8 cellular contexts compared by ENCODE assay signal in genomic region chr7:75639071-75639892, GRCh38.
DNase-seq lines count a peak whose midpoint lies in the region; ATAC-seq and TF ChIP-seq lines count a peak whose summit lies in the region.

No MANE protein-coding gene starts in this region.

- 0 out of 2 replicates have a peak, but pooled peaks cover 4% of the 10 kb centered on the region for H3K4me1 ChIP-seq in BE2C
- H3K4me1 ChIP-seq in HEK293 (ENCODE audit: control insufficient read depth, insufficient read depth, low read length) = no peaks in the 10 kb centered on the region
- H3K4me1 ChIP-seq in SK-N-SH (ENCODE audit: control insufficient read depth in 1 of 2, insufficient read depth in 2 of 2, low read depth in 1 of 2, low read length in 1 of 2) = peaks cover 0 to 11% of the 10 kb centered on the region in 2 experiments; a peak in 1 of 4 replicates
- H3K4me1 ChIP-seq in iPS-15b (ENCODE audit: control insufficient read depth, insufficient read depth, low read length) = peaks cover 10% of the 10 kb centered on the region

- H3K27me3 ChIP-seq in BE2C = no peaks in the 10 kb centered on the region
- no peaks in the 10 kb centered on the region for H3K27me3 ChIP-seq in SK-N-SH (ENCODE audit: insufficient read depth)
- H3K27me3 ChIP-seq in iPS-15b (ENCODE audit: control insufficient read depth, insufficient read depth, low read length) = no peaks in the 10 kb centered on the region

- H3K79me2 ChIP-seq in SK-N-SH (ENCODE audit: insufficient read depth) = no peaks in the 10 kb centered on the region

- H3K9ac ChIP-seq in SK-N-SH (peak overlapping the region; percentile 65; the same call in 1 of the 2 replicates), iPS-15b (ENCODE audit: low read depth, low read length) (peak overlapping the region; percentile 91)

- H3K4me3 ChIP-seq in BE2C (ENCODE audit: low read depth, low read length) (peak overlapping the region; percentile 75), HEK293 (ENCODE audit: low read depth, low read length) (peak overlapping the region; percentile 64), SK-N-SH (ENCODE audit: low read depth in 2 of 2, low read length in 1 of 2) (peak overlapping the region; percentile 52 to 78), iPS-15b (ENCODE audit: low read depth, low read length) (peak overlapping the region; percentile 96)

- WGBS in SK-N-SH (ENCODE audit: low lambda C conversion rate) = under 1% methylated on average over 44 of the region's 77 CpGs

- H4K20me1 ChIP-seq in SK-N-SH (ENCODE audit: insufficient read depth) = no peaks in the 10 kb centered on the region

- POLR2A ChIA-PET in HEK293 (lab: Yijun Ruan, JAX) = no interaction called here
- POLR2A ChIA-PET in SK-N-SH (lab: Yijun Ruan, JAX) = interaction anchor here (0.6 to 0.7 kb wide), 2 partner anchors 12 to 153 kb away, joined by 3 read pairs; no protein-coding TSS in a partner anchor

- H3K36me3 ChIP-seq in BE2C = no peaks in the 10 kb centered on the region
- no peaks in the 10 kb centered on the region for H3K36me3 ChIP-seq in HEK293 (ENCODE audit: control insufficient read depth in 2 of 2, insufficient read depth in 1 of 2, low read length in 2 of 2)
- no peaks in the 10 kb centered on the region for H3K36me3 ChIP-seq in SK-N-SH (replicated peaks in 1 of 2; ENCODE audit: control insufficient read depth in 1 of 2, insufficient read depth in 2 of 2, low read length in 1 of 2)
- no peaks in the 10 kb centered on the region for H3K36me3 ChIP-seq in iPS-15b (ENCODE audit: control insufficient read depth, insufficient read depth, low read length)

- CTCF ChIA-PET in HEK293 (lab: Yijun Ruan, JAX) = no interaction called here
- CTCF ChIA-PET in SK-N-SH (lab: Yijun Ruan, JAX) = interaction anchor here (0.6 to 0.7 kb wide), 2 partner anchors 120 to 381 kb away, joined by 3 read pairs; no protein-coding TSS in a partner anchor

- no peaks in the 10 kb centered on the region for H3F3A ChIP-seq in SK-N-SH (replicated peaks; ENCODE audit: insufficient read depth)

- no peaks in the 10 kb centered on the region for H3K9me2 ChIP-seq in SK-N-SH

- intact Hi-C loops in sciatic nerve (cut with DNase I) = no loop called here

- no peak for TF ChIP-seq CTCF in BE2C (IDR thresholded peaks at IDR 0.05; ENCODE audit: low read depth, low read length)
- no peak for TF ChIP-seq CTCF in HEK293 (tag by site-specific recombination; IDR thresholded peaks at IDR 0.05)
- no peak for TF ChIP-seq CTCF in SK-N-SH (IDR thresholded peaks at IDR 0.05)

- H3K27ac ChIP-seq in HEK293 (ENCODE audit: extremely low read depth, low read depth, low read length) (peak overlapping the region; percentile 66; the same call in 1 of the 2 replicates), SK-N-SH (ENCODE audit: low read depth in 2 of 2, low read length in 1 of 2) (peak overlapping the region in 1 of 2 experiments; percentile 25; a peak in 2 of 4 replicates)

- TF ChIP-seq EP300 in SK-N-SH (IDR thresholded peaks at IDR 0.05; ENCODE audit: borderline replicate concordance in 1 of 2, low read depth in 1 of 2, low read length in 1 of 2) = no peak

- DNase-seq in BE2C = peak; percentile 57
- DNase-seq in SK-N-SH = peak; percentile 93
- DNase-seq in astrocyte of the hippocampus (ENCODE audit: low read depth, low spot score) = peak; percentile 74
- DNase-seq in sciatic nerve (ENCODE audit: low spot score) = peak; percentile 79

- ATAC-seq in sciatic nerve (peak; percentile 61), GM18498 (IDR thresholded peaks at IDR 0.05; ENCODE audit: unreplicated experiment) (no peak), HG02610 (IDR thresholded peaks at IDR 0.05; ENCODE audit: unreplicated experiment) (no peak)

- no peaks in the 10 kb centered on the region; the same call in 1 of the 2 replicates for H3K9me3 ChIP-seq in BE2C
- no peaks in the 10 kb centered on the region for H3K9me3 ChIP-seq in HEK293 (ENCODE audit: control insufficient read depth, insufficient read depth, low read depth, low read length)
- H3K9me3 ChIP-seq in SK-N-SH = peaks cover 9% of the 10 kb centered on the region; the same call in 1 of the 2 replicates
- H3K9me3 ChIP-seq in iPS-15b (ENCODE audit: control insufficient read depth, insufficient read depth, low read length) = no peaks in the 10 kb centered on the region

- TF ChIP-seq RAD21 in SK-N-SH (IDR thresholded peaks at IDR 0.05; ENCODE audit: low read length) = no peak

- H3K4me2 ChIP-seq in SK-N-SH = peak overlapping the region; percentile 95

- H2AFZ ChIP-seq in SK-N-SH (ENCODE audit: low read depth) = peak overlapping the region; percentile 90

TF ChIP-seq in HEK293, 187 proteins besides CTCF, POLR2A, EP300 and RAD21 (continues in another document):
- TF ChIP-seq YY1 (tag by site-specific recombination; IDR thresholded peaks at IDR 0.05) = no peak
- peak; percentile 78 for TF ChIP-seq PRDM10 (tag by site-specific recombination; IDR thresholded peaks at IDR 0.05)
- TF ChIP-seq KLF9 (tag by site-specific recombination; IDR thresholded peaks at IDR 0.05; ENCODE audit: low read depth) = peak; percentile 75
- TF ChIP-seq ZNF416 (tag by site-specific recombination; IDR thresholded peaks at IDR 0.05) = no peak

TF ChIP-seq in SK-N-SH, 30 proteins besides CTCF, POLR2A, EP300 and RAD21:
- peak; percentile 41 for TF ChIP-seq CHD2 (IDR thresholded peaks at IDR 0.05; ENCODE audit: low read length, partially characterized antibody)
- no peak for TF ChIP-seq EZH2phosphoT487 (IDR thresholded peaks at IDR 0.05; ENCODE audit: borderline replicate concordance, low read depth)
- no peak for TF ChIP-seq MEF2A (IDR thresholded peaks at IDR 0.05; ENCODE audit: borderline replicate concordance, low read depth)
- 0 out of 2 replicates have a peak, but pooled peaks have one; percentile 22 for TF ChIP-seq GABPA (IDR thresholded peaks at IDR 0.05; ENCODE audit: low read depth)
- peak; percentile 45; the same call in 1 of the 2 replicates for TF ChIP-seq TEAD4 (IDR thresholded peaks at IDR 0.05; ENCODE audit: borderline replicate concordance, insufficient read depth)
- TF ChIP-seq SMC3 (IDR thresholded peaks at IDR 0.05; ENCODE audit: low read depth, low read length) = peak; percentile 16; the same call in 1 of the 2 replicates
- TF ChIP-seq MXI1 (IDR thresholded peaks at IDR 0.05; ENCODE audit: low read depth, low read length) = peak; percentile 67
TF ChIP-seq in SK-N-SH: peak in this region for 5.
